Comparison of ENCODE assay signal across 14 cellular contexts in the genomic region with DNA sequence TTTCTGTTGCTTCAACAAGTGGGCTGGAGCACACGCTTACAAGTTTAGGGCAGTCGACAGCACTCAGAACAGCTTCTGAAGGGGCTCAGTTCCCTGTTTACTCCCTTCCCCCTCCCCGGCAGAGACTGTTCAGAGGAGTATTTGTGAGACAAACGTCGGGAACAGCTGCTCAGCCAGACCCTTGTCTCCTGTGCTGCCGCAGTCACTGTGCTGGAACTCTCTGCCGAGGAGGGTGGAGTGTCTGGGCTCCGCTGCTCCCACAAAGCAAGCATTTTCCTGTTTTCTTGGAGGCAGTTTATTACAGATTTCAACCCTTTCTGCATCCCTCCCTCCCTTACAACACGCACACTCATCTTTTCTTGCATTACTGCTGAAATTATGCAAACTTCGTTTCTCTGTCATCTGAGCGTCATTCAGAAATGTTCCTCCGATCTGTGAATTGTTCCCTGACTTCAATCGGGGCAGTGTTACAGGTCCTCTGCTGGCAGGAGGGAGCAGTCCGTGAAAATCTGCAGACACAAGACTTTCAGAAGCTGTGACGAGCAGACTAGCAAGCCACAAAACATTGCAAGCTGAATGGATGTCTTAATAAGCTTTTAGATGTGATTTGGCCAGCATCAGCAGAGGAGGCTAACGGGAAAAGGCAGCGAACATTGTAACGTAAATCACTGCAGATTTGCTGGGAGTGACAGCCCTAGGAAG.
DNase-seq lines count a peak whose midpoint lies in the region; ATAC-seq and TF ChIP-seq lines count a peak whose summit lies in the region.
"Had no signal": no experiment of that assay in that cellular context is flagged by ENCODE, and none has a peak within 500 bp of the region (broad histone marks: within the 10 kb centered on the region; RNA-seq: fewer than 3 reads in every experiment).

No MANE protein-coding gene starts in this region.

- no peaks in the 10 kb centered on the region for H3K36me3 ChIP-seq in heart left ventricle
- peaks cover 0 to 5% of the 10 kb centered on the region in 2 donors for H3K36me3 ChIP-seq in gastroesophageal sphincter

- no peak overlapping the region for H3K4me3 Mint-ChIP-seq in activated CD4-positive, alpha-beta T cell treated with anti-CD3 and anti-CD28 coated beads, Interleukin-2, amount 10 ng/mL, durations not matched to agents 24 days and 14 days
- no peak overlapping the region for H3K4me3 Mint-ChIP-seq in T-helper 2 cell treated with Interferon-gamma antibody and Interleukin-4, amounts not matched to agents 5 μg/mL and 100 μg/mL, for 36 hours
- H3K4me3 Mint-ChIP-seq: activated naive CD8-positive, alpha-beta T cell treated with anti-CD3 and anti-CD28 coated beads, Interleukin-2, amount 10 ng/mL, durations not matched to agents 7 days and 5 days; memory B cell had no signal

- peak overlapping the region in 9 of 12 donors; percentile 10 to 45 (median 23) for H3K4me3 ChIP-seq in heart left ventricle
- peak overlapping the region in 1 of 2 donors; percentile 34 for H3K4me3 ChIP-seq in gastroesophageal sphincter
- H3K4me3 ChIP-seq: SK-N-MC had no signal

- TF ChIP-seq EP300 in gastroesophageal sphincter (IDR thresholded peaks at IDR 0.05): no peak

- TF ChIP-seq CTCF in heart left ventricle (IDR thresholded peaks at IDR 0.05) (no peak), gastroesophageal sphincter (IDR thresholded peaks at IDR 0.05) (no peak)

- 64 to 74% (median 72%) methylated on average over 18 of the region's 18 CpGs for WGBS in heart left ventricle, 4 donors
- WGBS in gastroesophageal sphincter (ENCODE audit: low coverage in 1 of 2), 2 donors: 49 to 60% methylated on average over 10 to 12 of the region's 18 CpGs

- H3K4me1 ChIP-seq in heart left ventricle (peaks cover 0 to 26% (median 4%) of the 10 kb centered on the region in 12 donors), gastroesophageal sphincter (peaks cover 0 to 25% (median 0%) of the 10 kb centered on the region in 3 donors)

- no peak overlapping the region for H3K27ac Mint-ChIP-seq in activated CD4-positive, alpha-beta T cell treated with anti-CD3 and anti-CD28 coated beads, Interleukin-2, amount 10 ng/mL, durations not matched to agents 24 days and 14 days
- H3K27ac Mint-ChIP-seq in T-helper 2 cell treated with Interferon-gamma antibody and Interleukin-4, amounts not matched to agents 5 μg/mL and 100 μg/mL, for 36 hours: no peak overlapping the region
- H3K27ac Mint-ChIP-seq: activated naive CD8-positive, alpha-beta T cell treated with anti-CD3 and anti-CD28 coated beads, Interleukin-2, amount 10 ng/mL, durations not matched to agents 7 days and 5 days; memory B cell had no signal

- H3K27me3 Mint-ChIP-seq in activated CD4-positive, alpha-beta T cell treated with anti-CD3 and anti-CD28 coated beads, Interleukin-2, amount 10 ng/mL, durations not matched to agents 24 days and 14 days: peaks cover 12% of the 10 kb centered on the region
- H3K27me3 Mint-ChIP-seq in T-helper 2 cell treated with Interferon-gamma antibody and Interleukin-4, amounts not matched to agents 5 μg/mL and 100 μg/mL, for 36 hours (ENCODE audit: low read depth): peaks cover under 1% of the 10 kb centered on the region

- H3K36me3 Mint-ChIP-seq in activated CD4-positive, alpha-beta T cell treated with anti-CD3 and anti-CD28 coated beads, Interleukin-2, amount 10 ng/mL, durations not matched to agents 24 days and 14 days (ENCODE audit: low read depth): no peaks in the 10 kb centered on the region
- no peaks in the 10 kb centered on the region for H3K36me3 Mint-ChIP-seq in T-helper 2 cell treated with Interferon-gamma antibody and Interleukin-4, amounts not matched to agents 5 μg/mL and 100 μg/mL, for 36 hours (ENCODE audit: low read depth)
- H3K36me3 Mint-ChIP-seq: activated naive CD8-positive, alpha-beta T cell treated with anti-CD3 and anti-CD28 coated beads, Interleukin-2, amount 10 ng/mL, durations not matched to agents 7 days and 5 days had no signal

- intact Hi-C loops in heart left ventricle (cut with DNase I) (no loop called here), Right ventricle myocardium superior (cut with DNase I) (no loop called here)
- intact Hi-C loops in activated CD4-positive, alpha-beta T cell treated with anti-CD3 and anti-CD28 coated beads, Interleukin-2, amount 10 ng/mL, durations not matched to agents 24 days and 14 days (cut with micrococcal nuclease): no loop called here

- ATAC-seq in heart left ventricle (peak in 2 of 4 donors; percentile 40 to 59), Right ventricle myocardium superior (ENCODE audit: poor library complexity) (no peak), gastroesophageal sphincter (peak; percentile 48), HG03439 (IDR thresholded peaks at IDR 0.05; ENCODE audit: unreplicated experiment) (no peak)

- H3K9me3 Mint-ChIP-seq in activated CD4-positive, alpha-beta T cell treated with anti-CD3 and anti-CD28 coated beads, Interleukin-2, amount 10 ng/mL, durations not matched to agents 24 days and 14 days: no peaks in the 10 kb centered on the region
- no peaks in the 10 kb centered on the region for H3K9me3 Mint-ChIP-seq in T-helper 2 cell treated with Interferon-gamma antibody and Interleukin-4, amounts not matched to agents 5 μg/mL and 100 μg/mL, for 36 hours

- TF ChIP-seq POLR2A in heart left ventricle (IDR thresholded peaks at IDR 0.05) (no peak), gastroesophageal sphincter (IDR thresholded peaks at IDR 0.05) (no peak)

- DNase-seq in heart left ventricle: no peak
- DNase-seq in Right ventricle myocardium superior: no peak
- DNase-seq in nucleus accumbens (lab: John Stamatoyannopoulos, UW): peak in 42 of 56 donors; percentile 8 to 74 (median 32)
- no peak for DNase-seq in activated CD4-positive, alpha-beta T cell treated with anti-CD3 and anti-CD28 coated beads, Interleukin-2, amount 10 ng/mL, durations not matched to agents 24 days and 14 days
- no peak for DNase-seq in NAMALWA (ENCODE audit: low spot score)
- no peak for DNase-seq in T-helper 2 cell treated with Interferon-gamma antibody and Interleukin-4, amounts not matched to agents 5 μg/mL and 100 μg/mL, for 36 hours (ENCODE audit: low spot score)
- DNase-seq: activated naive CD8-positive, alpha-beta T cell treated with anti-CD3 and anti-CD28 coated beads, Interleukin-2, amount 10 ng/mL, durations not matched to agents 7 days and 5 days; H7; NCI-H1930 had no signal

- H3K27ac ChIP-seq in heart left ventricle (peak overlapping the region in 1 of 12 donors; percentile 9), gastroesophageal sphincter (peak overlapping the region in 1 of 4 donors; percentile 12)
- H3K27ac ChIP-seq: HL-60, SK-N-MC had no signal

- no peaks in the 10 kb centered on the region for H3K4me1 Mint-ChIP-seq in activated CD4-positive, alpha-beta T cell treated with anti-CD3 and anti-CD28 coated beads, Interleukin-2, amount 10 ng/mL, durations not matched to agents 24 days and 14 days
- no peaks in the 10 kb centered on the region for H3K4me1 Mint-ChIP-seq in T-helper 2 cell treated with Interferon-gamma antibody and Interleukin-4, amounts not matched to agents 5 μg/mL and 100 μg/mL, for 36 hours (ENCODE audit: low read depth)
- H3K4me1 Mint-ChIP-seq: activated naive CD8-positive, alpha-beta T cell treated with anti-CD3 and anti-CD28 coated beads, Interleukin-2, amount 10 ng/mL, durations not matched to agents 7 days and 5 days; memory B cell had no signal

- peaks cover 0 to 7% (median 0%) of the 10 kb centered on the region in 12 donors for H3K9me3 ChIP-seq in heart left ventricle
- H3K9me3 ChIP-seq in gastroesophageal sphincter: no peaks in the 10 kb centered on the region

- H3K27me3 ChIP-seq in heart left ventricle (no peaks in the 10 kb centered on the region), gastroesophageal sphincter (no peaks in the 10 kb centered on the region)

Comparison
In these comparisons a context has a peak if more than half of its experiments do, and no peak if none do; other contexts are left out.
1. DNase-seq: peak in nucleus accumbens (42 of 56); none in heart left ventricle (0 of 5), Right ventricle myocardium superior (single experiment), activated CD4-positive, alpha-beta T cell treated with anti-CD3 and anti-CD28 coated beads, Interleukin-2, amount 10 ng/mL, durations not matched to agents 24 days and 14 days (single experiment), NAMALWA (single experiment) and T-helper 2 cell treated with Interferon-gamma antibody and Interleukin-4, amounts not matched to agents 5 μg/mL and 100 μg/mL, for 36 hours (single experiment).